ENCODE assay signal across 18 cellular contexts in genomic region chr3:56590814-56591213, GRCh38. TPM values are rescaled to one million over a fixed set of nuclear protein-coding genes. Genes with fewer than 3 reads are reported as not detected.
A peak's percentile ranks its signal among the peaks of the same experiment; 100 is the strongest.
DNase-seq lines count a peak whose midpoint lies in the region; ATAC-seq and TF ChIP-seq lines count a peak whose summit lies in the region.
"Had no signal": no experiment of that assay in that cellular context is flagged by ENCODE, and none has a peak within 500 bp of the region (broad histone marks: within the 10 kb centered on the region; RNA-seq: fewer than 3 reads in every experiment).

No MANE protein-coding gene starts in this region.

- H3K27ac ChIP-seq in CD8-positive, alpha-beta T cell (ENCODE audit: low read depth, low read length): no peak overlapping the region
- H3K27ac ChIP-seq in HUES64 (ENCODE audit: low read depth, low read length) (peak overlapping the region; percentile 12; the same call in 1 of the 2 replicates), mesenchymal stem cell (ENCODE audit: low read length, poor library complexity, severe bottlenecking) (no peak overlapping the region)
- H3K27ac ChIP-seq: Peyer's patch had no signal

- H3K4me3 Mint-ChIP-seq in CD8-positive, alpha-beta T cell: no peak overlapping the region
- no peak overlapping the region for H3K4me3 Mint-ChIP-seq in effector memory CD8-positive, alpha-beta T cell

- no peak overlapping the region for H2AFZ ChIP-seq in mesenchymal stem cell (ENCODE audit: low read depth, low read length)

- CTCF ChIA-PET in CD8-positive, alpha-beta T cell (lab: Charles Lee): no interaction called here

- TF ChIP-seq CTCF in CD8-positive, alpha-beta T cell (IDR thresholded peaks at IDR 0.05): no peak

- no peak overlapping the region for H3K14ac ChIP-seq in mesenchymal stem cell (ENCODE audit: low read length in 2 of 2)

- intact Hi-C loops in CD8-positive, alpha-beta T cell (cut with DNase I, micrococcal nuclease): no loop called here

- H3K23ac ChIP-seq in mesenchymal stem cell (ENCODE audit: low read length in 2 of 2): no peak overlapping the region

- peaks cover 21% of the 10 kb centered on the region for H3K36me3 Mint-ChIP-seq in CD8-positive, alpha-beta T cell
- H3K36me3 Mint-ChIP-seq in effector memory CD8-positive, alpha-beta T cell (ENCODE audit: insufficient read depth): no peaks in the 10 kb centered on the region

- WGBS in HUES64: 63% methylated on average over 1 of the region's 1 CpG
- 60% methylated on average over 1 of the region's 1 CpG for WGBS in mesenchymal stem cell

- no peak overlapping the region for H2BK15ac ChIP-seq in mesenchymal stem cell (ENCODE audit: low read depth, poor library complexity, severe bottlenecking)

- no peak overlapping the region for H3K4ac ChIP-seq in mesenchymal stem cell (ENCODE audit: low read depth in 1 of 2, low read length in 2 of 2)

- peaks cover 2% of the 10 kb centered on the region for H3K9me3 Mint-ChIP-seq in CD8-positive, alpha-beta T cell
- H3K9me3 Mint-ChIP-seq in effector memory CD8-positive, alpha-beta T cell: no peaks in the 10 kb centered on the region

- no peak overlapping the region for H3K4me3 ChIP-seq in CD8-positive, alpha-beta T cell (ENCODE audit: low read depth, low read length)
- H3K4me3 ChIP-seq in HUES64 (ENCODE audit: low read length) (no peak overlapping the region), mesenchymal stem cell (ENCODE audit: insufficient read depth in 1 of 2, low read depth in 1 of 2, low read length in 2 of 2) (no peak overlapping the region)
- H3K4me3 ChIP-seq: Peyer's patch had no signal

- no peak for DNase-seq in CD8-positive, alpha-beta T cell
- no peak for DNase-seq in effector memory CD8-positive, alpha-beta T cell
- DNase-seq in mesenchymal stem cell (peak; percentile 4), NCI-H524 (lab: John Stamatoyannopoulos, UW) (no peak), COLO829 (ENCODE audit: low spot score) (no peak), dermis blood vessel endothelial cell (no peak), NCI-H1436 treated with DMSO at 0.1 percent for 48 hours (lab: John Stamatoyannopoulos, UW) (no peak)
- DNase-seq: activated CD4-positive, alpha-beta T cell treated with anti-CD3 and anti-CD28 coated beads for 1 hour; NCI-H1092 treated with DMSO at 0.1 percent for 48 hours; NCI-H446; Peyer's patch; right cardiac atrium; stimulated activated CD4-positive, alpha-beta T cell treated with anti-CD3 and anti-CD28 coated beads, Interleukin-4, amount 100 ng/mL, for 4 hours; stimulated activated naive CD4-positive, alpha-beta T cell; T-helper 1 cell had no signal

- H3K36me3 ChIP-seq in CD8-positive, alpha-beta T cell (ENCODE audit: insufficient read depth, low read length): no peaks in the 10 kb centered on the region
- H3K36me3 ChIP-seq in HUES64 (ENCODE audit: insufficient read depth, low read length) (peaks cover 31% of the 10 kb centered on the region), mesenchymal stem cell (ENCODE audit: control insufficient read depth in 1 of 2, insufficient read depth in 2 of 2, low read depth in 1 of 2, low read length in 2 of 2) (peaks cover 1 to 32% of the 10 kb centered on the region in 2 experiments)

- H3K4me2 ChIP-seq in mesenchymal stem cell (ENCODE audit: low read length, poor library complexity, severe bottlenecking): no peak overlapping the region

- H3K9me3 ChIP-seq in CD8-positive, alpha-beta T cell (ENCODE audit: low read length): no peaks in the 10 kb centered on the region
- H3K9me3 ChIP-seq in HUES64 (ENCODE audit: insufficient read depth, low read depth, low read length) (peaks cover 2% of the 10 kb centered on the region; the same call in 1 of the 2 replicates), mesenchymal stem cell (ENCODE audit: control insufficient read depth, low read length) (no peaks in the 10 kb centered on the region)
- H3K9me3 ChIP-seq: Peyer's patch had no signal

- no peak overlapping the region for H2BK5ac ChIP-seq in mesenchymal stem cell (ENCODE audit: low read depth, low read length, poor library complexity, severe bottlenecking)

- H3K27me3 ChIP-seq in CD8-positive, alpha-beta T cell (ENCODE audit: insufficient read depth, low read length): no peaks in the 10 kb centered on the region
- H3K27me3 ChIP-seq in HUES64 (ENCODE audit: insufficient read depth, low read length) (no peaks in the 10 kb centered on the region), mesenchymal stem cell (ENCODE audit: control insufficient read depth in 1 of 2, insufficient read depth in 1 of 2, low read length in 2 of 2) (no peaks in the 10 kb centered on the region)
- H3K27me3 ChIP-seq: Peyer's patch had no signal

- H3K4me1 Mint-ChIP-seq in CD8-positive, alpha-beta T cell (ENCODE audit: low read depth): peaks cover 47% of the 10 kb centered on the region
- H3K4me1 Mint-ChIP-seq in effector memory CD8-positive, alpha-beta T cell (ENCODE audit: low read depth in 2 of 2): peaks cover 16 to 32% of the 10 kb centered on the region in 2 donors

- POLR2A ChIA-PET in CD8-positive, alpha-beta T cell (lab: Charles Lee): interaction anchor here (5.9 kb wide), 1 partner anchor 34 kb away, joined by 39 read pairs; the partner anchor contains the start of gene CCDC66

- peaks cover 49% of the 10 kb centered on the region for H3K4me1 ChIP-seq in CD8-positive, alpha-beta T cell (ENCODE audit: insufficient read depth, low read length)
- H3K4me1 ChIP-seq in HUES64 (ENCODE audit: insufficient read depth, low read length) (peaks cover 13% of the 10 kb centered on the region; the same call in 1 of the 2 replicates), mesenchymal stem cell (ENCODE audit: control insufficient read depth, insufficient read depth, low read depth, low read length) (peaks cover 3% of the 10 kb centered on the region)
- H3K4me1 ChIP-seq: Peyer's patch had no signal

- no peak overlapping the region for H4K91ac ChIP-seq in mesenchymal stem cell (ENCODE audit: low read length)

- H2BK12ac ChIP-seq in mesenchymal stem cell (ENCODE audit: low read length in 2 of 2): no peak overlapping the region

- no peak overlapping the region for H2AK5ac ChIP-seq in mesenchymal stem cell (ENCODE audit: low read length, severe bottlenecking)

- no peak overlapping the region for H2BK120ac ChIP-seq in mesenchymal stem cell (ENCODE audit: low read depth, low read length)

- H3K9ac ChIP-seq in HUES64 (ENCODE audit: low read depth, low read length) (no peak overlapping the region; the same call in 1 of the 2 replicates), mesenchymal stem cell (ENCODE audit: low read length) (no peak overlapping the region)

- H3K18ac ChIP-seq in mesenchymal stem cell (ENCODE audit: low read depth in 1 of 2, low read length in 2 of 2): no peak overlapping the region

- no peak overlapping the region for H4K8ac ChIP-seq in mesenchymal stem cell (ENCODE audit: low read length)

- H3K27me3 Mint-ChIP-seq in CD8-positive, alpha-beta T cell (ENCODE audit: low read depth): no peaks in the 10 kb centered on the region
- no peaks in the 10 kb centered on the region for H3K27me3 Mint-ChIP-seq in effector memory CD8-positive, alpha-beta T cell

- no peaks in the 10 kb centered on the region for H3K79me1 ChIP-seq in mesenchymal stem cell (replicated peaks; ENCODE audit: low read length, poor library complexity, severe bottlenecking)

- ATAC-seq in CD8-positive, alpha-beta T cell: no peak
- no peak for ATAC-seq in effector memory CD8-positive, alpha-beta T cell (replicated peaks)
- ATAC-seq: HCT116, HepG2, right cardiac atrium had no signal

- peak overlapping the region; percentile 84 for H3K27ac Mint-ChIP-seq in CD8-positive, alpha-beta T cell
- H3K27ac Mint-ChIP-seq in effector memory CD8-positive, alpha-beta T cell: peak overlapping the region; percentile 76 to 82

RNA-seq across cellular contexts. Expression of gene CCDC66, which starts 33.8 kb away (rescaled TPM):
- total RNA-seq in CD8-positive, alpha-beta T cell: 10 to 100 TPM; 63.9 to 65.4 TPM
- 12.6 TPM for polyA plus RNA-seq in HUES64 (2013, experiment 1 of 2)
- 17.2 TPM for polyA plus RNA-seq in HUES64 (2013, experiment 2 of 2)
- polyA plus RNA-seq in mesenchymal stem cell (2013, experiment 1 of 2): 6.8 TPM
- 8.2 TPM for polyA plus RNA-seq in mesenchymal stem cell (2013, experiment 2 of 2)
- total RNA-seq in dermis blood vessel endothelial cell: 13.4 and 22.6 TPM in 2 replicates
